20 cellular contexts compared by ENCODE assay signal in the genomic region with DNA sequence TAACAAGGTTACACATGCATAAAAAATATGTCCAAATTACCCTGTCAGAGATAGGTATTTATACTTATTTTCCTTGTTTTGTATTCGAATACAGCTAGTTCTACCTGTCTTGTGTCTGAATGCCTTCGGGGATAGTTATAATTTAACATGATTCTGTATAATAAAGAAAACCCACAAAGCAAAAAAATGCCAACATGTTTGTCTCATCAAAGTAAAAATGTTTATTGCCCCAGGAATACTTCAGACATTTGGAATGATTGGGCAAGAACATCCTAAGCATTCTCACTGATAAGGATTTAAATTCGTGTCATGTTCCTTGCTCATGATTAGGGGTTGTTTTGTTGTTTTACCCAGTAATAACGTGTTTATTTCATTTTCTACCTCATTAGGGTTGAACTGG.
A peak's percentile ranks its signal among the peaks of the same experiment; 100 is the strongest.
DNase-seq lines count a peak whose midpoint lies in the region; TF ChIP-seq lines count a peak whose summit lies in the region.
"Had no signal": no experiment of that assay in that cellular context is flagged by ENCODE, and none has a peak within 500 bp of the region (broad histone marks: within the 10 kb centered on the region; RNA-seq: fewer than 3 reads in every experiment).

No MANE protein-coding gene starts in this region.

- H4K91ac ChIP-seq in trophoblast cell (ENCODE audit: low read depth, low read length) = no peak overlapping the region

- no peaks in the 10 kb centered on the region for H3K27me3 ChIP-seq in trophoblast cell (ENCODE audit: insufficient read depth, low read length)

- H3K18ac ChIP-seq in trophoblast cell (ENCODE audit: low read length) = no peak overlapping the region

- CTCF ChIA-PET in activated CD4-positive, alpha-beta memory T cell treated with anti-CD3 and anti-CD28 coated beads, Interleukin-2, amount 10 ng/mL, durations not matched to agents 7 days and 5 days (lab: Charles Lee) = no interaction called here

- H3K14ac ChIP-seq in trophoblast cell (ENCODE audit: low read length) = no peak overlapping the region

- no peaks in the 10 kb centered on the region for H3K9me3 ChIP-seq in trophoblast cell (ENCODE audit: insufficient read depth, low read depth, low read length)
- H3K9me3 ChIP-seq: A549, HAP-1 had no signal

- H4K12ac ChIP-seq in trophoblast cell (ENCODE audit: low read depth, low read length) = no peak overlapping the region

- no peak overlapping the region for H2AFZ ChIP-seq in trophoblast cell (ENCODE audit: insufficient read depth, low read length, poor library complexity)

- no peak overlapping the region for H2AK5ac ChIP-seq in trophoblast cell (ENCODE audit: low read length)

- H3K4me3 Mint-ChIP-seq in IgD-negative memory B cell (no peak overlapping the region), type B pancreatic cell (no peak overlapping the region)
- no peak overlapping the region for H3K4me3 Mint-ChIP-seq in activated CD4-positive, alpha-beta memory T cell treated with anti-CD3 and anti-CD28 coated beads, Interleukin-2, amount 10 ng/mL, durations not matched to agents 7 days and 5 days
- H3K4me3 Mint-ChIP-seq: CD4-positive, CD25-positive, alpha-beta regulatory T cell; CD8-positive, alpha-beta memory T cell; HFFc6 had no signal

- no peak overlapping the region for H3K4me2 ChIP-seq in trophoblast cell (ENCODE audit: low read length)
- H3K4me2 ChIP-seq: A549 had no signal

- H3K23ac ChIP-seq in trophoblast cell (ENCODE audit: low read length) = no peak overlapping the region

- H3K79me1 ChIP-seq in trophoblast cell (ENCODE audit: low read length) = no peaks in the 10 kb centered on the region

- no peak overlapping the region for H2BK12ac ChIP-seq in trophoblast cell (ENCODE audit: low read length)

- DNase-seq in trophoblast cell = peak; percentile 27 to 94
- DNase-seq in type B pancreatic cell (ENCODE audit: extremely low spot score, unreplicated experiment) = no peak
- no peak for DNase-seq in C1 segment of cervical spinal cord (lab: John Stamatoyannopoulos, UW)
- no peak for DNase-seq in T1000 (lab: John Stamatoyannopoulos, UW)
- no peak for DNase-seq in activated CD4-positive, alpha-beta memory T cell treated with anti-CD3 and anti-CD28 coated beads, Interleukin-2, amount 10 ng/mL, durations not matched to agents 7 days and 5 days
- DNase-seq: 8988T; ACHN; AML-193; CD4-positive, CD25-positive, alpha-beta regulatory T cell; CD8-positive, alpha-beta memory T cell; DMS 273 treated with DMSO at 0.1 percent for 48 hours; DMS79 treated with DMSO at 0.1 percent for 48 hours; GF-D8; GOT3; HFFc6 had no signal

- no peaks in the 10 kb centered on the region for H3K4me1 ChIP-seq in trophoblast cell (ENCODE audit: control insufficient read depth in 1 of 2, insufficient read depth in 2 of 2, low read length in 2 of 2)
- H3K4me1 ChIP-seq: A549, HAP-1 had no signal

- no peak overlapping the region for H4K8ac ChIP-seq in trophoblast cell (ENCODE audit: low read depth, low read length)

- POLR2A ChIA-PET in activated CD4-positive, alpha-beta memory T cell treated with anti-CD3 and anti-CD28 coated beads, Interleukin-2, amount 10 ng/mL, durations not matched to agents 7 days and 5 days (lab: Charles Lee) = interaction anchor here (1.3 to 6.2 kb wide), 3 partner anchors 9 to 74 kb away, joined by 4 to 29 read pairs (median 6); a partner anchor contains a TSS

- TF ChIP-seq CTCF in 22Rv1 (IDR thresholded peaks at IDR 0.05) = no peak
- no peak for TF ChIP-seq CTCF in type B pancreatic cell (conservative IDR thresholded peaks at IDR 0.05)

- no peaks in the 10 kb centered on the region for H3K79me2 ChIP-seq in trophoblast cell (ENCODE audit: control insufficient read depth, insufficient read depth, low read length, poor library complexity)

- H3K27ac Mint-ChIP-seq in IgD-negative memory B cell (peak overlapping the region in 2 of 3 donors; percentile 31 to 78), type B pancreatic cell (peak overlapping the region; percentile 54)
- H3K27ac Mint-ChIP-seq in activated CD4-positive, alpha-beta memory T cell treated with anti-CD3 and anti-CD28 coated beads, Interleukin-2, amount 10 ng/mL, durations not matched to agents 7 days and 5 days = no peak overlapping the region
- H3K27ac Mint-ChIP-seq: HFFc6 had no signal

- no peak overlapping the region for H3K9ac ChIP-seq in trophoblast cell (ENCODE audit: low read length)

- H3K27ac ChIP-seq in 22Rv1 (peak overlapping the region; percentile 56), trophoblast cell (ENCODE audit: low read depth, low read length) (no peak overlapping the region)
- H3K27ac ChIP-seq: A549, C4-2B had no signal

- H3K4me1 Mint-ChIP-seq in IgD-negative memory B cell = peaks cover 14 to 23% (median 22%) of the 10 kb centered on the region in 3 donors
- H3K4me1 Mint-ChIP-seq in type B pancreatic cell (ENCODE audit: unreplicated experiment) = no peaks in the 10 kb centered on the region
- H3K4me1 Mint-ChIP-seq in activated CD4-positive, alpha-beta memory T cell treated with anti-CD3 and anti-CD28 coated beads, Interleukin-2, amount 10 ng/mL, durations not matched to agents 7 days and 5 days = peaks cover 56% of the 10 kb centered on the region

- H2BK120ac ChIP-seq in trophoblast cell (ENCODE audit: insufficient read depth, low read length, poor library complexity) = no peak overlapping the region

- H3K36me3 ChIP-seq in trophoblast cell (ENCODE audit: control insufficient read depth in 1 of 2, insufficient read depth in 2 of 2, low read length in 2 of 2) = peaks cover 0 to 1% of the 10 kb centered on the region in 2 experiments
- H3K36me3 ChIP-seq: HAP-1 had no signal

- no peak overlapping the region for H2BK5ac ChIP-seq in trophoblast cell (ENCODE audit: low read depth, low read length, poor library complexity)

- no peak overlapping the region for H3K4me3 ChIP-seq in trophoblast cell (ENCODE audit: low read depth, low read length)
- H3K4me3 ChIP-seq: A549, HAP-1 had no signal

- H3K36me3 Mint-ChIP-seq in IgD-negative memory B cell = peaks cover 10% of the 10 kb centered on the region
- H3K36me3 Mint-ChIP-seq in type B pancreatic cell = no peaks in the 10 kb centered on the region
- H3K36me3 Mint-ChIP-seq in activated CD4-positive, alpha-beta memory T cell treated with anti-CD3 and anti-CD28 coated beads, Interleukin-2, amount 10 ng/mL, durations not matched to agents 7 days and 5 days (ENCODE audit: low read depth) = peaks cover 87% of the 10 kb centered on the region

- H3K27me3 Mint-ChIP-seq in IgD-negative memory B cell (no peaks in the 10 kb centered on the region), type B pancreatic cell (no peaks in the 10 kb centered on the region)
- H3K27me3 Mint-ChIP-seq in activated CD4-positive, alpha-beta memory T cell treated with anti-CD3 and anti-CD28 coated beads, Interleukin-2, amount 10 ng/mL, durations not matched to agents 7 days and 5 days = no peaks in the 10 kb centered on the region
- H3K27me3 Mint-ChIP-seq: CD4-positive, CD25-positive, alpha-beta regulatory T cell; CD8-positive, alpha-beta memory T cell had no signal

- H3K9me3 Mint-ChIP-seq in IgD-negative memory B cell (no peaks in the 10 kb centered on the region), type B pancreatic cell (no peaks in the 10 kb centered on the region)
- H3K9me3 Mint-ChIP-seq in activated CD4-positive, alpha-beta memory T cell treated with anti-CD3 and anti-CD28 coated beads, Interleukin-2, amount 10 ng/mL, durations not matched to agents 7 days and 5 days = no peaks in the 10 kb centered on the region
- H3K9me3 Mint-ChIP-seq: CD4-positive, CD25-positive, alpha-beta regulatory T cell; CD8-positive, alpha-beta memory T cell; HFFc6 had no signal

- no peak overlapping the region for H3K4ac ChIP-seq in trophoblast cell (ENCODE audit: low read depth, low read length)

- WGBS in trophoblast cell (ENCODE audit: extremely low coverage, insufficient coverage, insufficient read length) = no CpG with 5 or more reads among the region's 4 CpGs

Comparison
In these comparisons a context has a peak if more than half of its experiments do, and no peak if none do; other contexts are left out.
1. DNase-seq: peak in trophoblast cell (2 of 2); none in type B pancreatic cell (single experiment), C1 segment of cervical spinal cord (0 of 14), T1000 (single experiment) and activated CD4-positive, alpha-beta memory T cell treated with anti-CD3 and anti-CD28 coated beads, Interleukin-2, amount 10 ng/mL, durations not matched to agents 7 days and 5 days (single experiment).